ENCODE assay signal across 8 cellular contexts in the genomic region with DNA sequence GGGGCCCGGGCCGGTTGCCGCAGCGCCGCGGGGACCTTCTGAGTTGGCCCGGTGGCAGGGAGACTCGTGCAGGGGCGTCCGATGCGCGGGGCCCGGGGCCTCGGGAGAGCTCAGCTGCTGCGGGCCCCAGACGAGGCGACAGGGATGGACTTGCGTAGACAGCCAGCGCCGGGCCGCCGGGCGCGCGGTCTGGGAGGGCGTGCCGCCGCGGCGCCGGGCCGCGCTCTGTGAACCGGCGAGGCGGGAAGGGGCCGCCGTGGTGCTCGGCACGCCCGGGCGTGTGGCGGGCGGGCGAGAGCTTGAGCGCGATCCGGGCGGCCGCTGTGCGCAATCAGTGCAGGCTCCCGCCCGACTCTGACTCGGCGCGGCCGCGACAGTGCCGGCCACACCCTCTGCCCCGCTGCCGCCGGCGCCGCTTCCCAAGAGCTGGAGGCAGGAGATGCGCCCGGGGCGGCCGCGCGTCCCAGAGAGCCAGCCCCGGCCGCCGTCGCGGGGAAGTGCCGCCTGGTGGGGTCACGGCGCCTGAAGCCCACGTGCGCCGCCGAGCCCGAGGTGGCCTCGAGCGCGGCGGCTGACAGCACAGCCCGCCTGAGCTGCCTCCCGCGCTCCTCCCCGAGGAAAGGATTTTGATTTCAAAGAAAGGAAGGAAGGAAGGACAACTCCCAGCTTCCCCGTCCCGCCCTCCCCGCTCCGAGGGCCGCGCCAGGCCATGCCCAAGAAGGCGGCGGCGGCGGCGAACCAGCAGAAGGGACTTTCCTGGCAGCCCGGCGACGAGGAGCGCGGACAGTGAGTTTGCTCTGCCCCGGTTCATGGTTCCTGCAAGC. TPM values are rescaled to one million over a fixed set of nuclear protein-coding genes. Genes with fewer than 3 reads are reported as not detected.
DNase-seq lines count a peak whose midpoint lies in the region; ATAC-seq and TF ChIP-seq lines count a peak whose summit lies in the region.

No MANE protein-coding gene starts in this region.

- H3K36me3 ChIP-seq in ovary, result no peaks in the 10 kb centered on the region

- TF ChIP-seq POLR2A in ovary (IDR thresholded peaks at IDR 0.05), result peak; percentile 32

- peak; percentile 31 for ATAC-seq in GM18867 (IDR thresholded peaks at IDR 0.05; ENCODE audit: unreplicated experiment)
- ATAC-seq in HG03064 (IDR thresholded peaks at IDR 0.05; ENCODE audit: low read depth, unreplicated experiment), result peak; percentile 35
- ATAC-seq in Right ventricle myocardium inferior, result peak; percentile 55

- WGBS in ovary, 3 donors, result 0% methylated on average over 3 to 106 of the region's 108 CpGs

- H3K27ac ChIP-seq in ovary, result peak overlapping the region; percentile 93 to 96

- no peaks in the 10 kb centered on the region for H3K9me3 ChIP-seq in ovary

- peaks cover 10% of the 10 kb centered on the region for H3K4me1 ChIP-seq in ovary (ENCODE audit: insufficient read depth)

- no peak for TF ChIP-seq CTCF in AG10803 (conservative IDR thresholded peaks at IDR 0.05; ENCODE audit: low read length)
- TF ChIP-seq CTCF in ovary (IDR thresholded peaks at IDR 0.05), result no peak

- H3K27me3 ChIP-seq in ovary, result no peaks in the 10 kb centered on the region

- H3K4me3 ChIP-seq in AG10803 (ENCODE audit: low read length) (peak overlapping the region; percentile 86), ovary (peak overlapping the region; percentile 59)

- intact Hi-C loops in Right ventricle myocardium inferior (cut with DNase I) (no loop called here), ovary (cut with DNase I) (no loop called here)

- TF ChIP-seq EP300 in ovary (IDR thresholded peaks at IDR 0.05), result no peak

- DNase-seq in AG10803 (ENCODE audit: low read depth) (peak; percentile 53), RPMI7951 (ENCODE audit: low read depth) (peak; percentile 74), Right ventricle myocardium inferior (ENCODE audit: missing footprints) (peak; percentile 85), ovary (peak; percentile 36 to 70 (median 52)), putamen (ENCODE audit: low spot score) (no peak)
- peak; percentile 46 for DNase-seq in activated naive CD4-positive, alpha-beta T cell treated with anti-CD3 and anti-CD28 coated beads, Interleukin-2, amount 50 U/mL, for 16 hours

RNA-seq across cellular contexts. Expression of a gene that starts 0.7 kb away (rescaled TPM):
- 7.0 and 10.4 TPM in 2 replicates for total RNA-seq in RPMI7951 (2014; rRNA removed; shearing (Covaris generic))
- total RNA-seq in Right ventricle myocardium inferior, result 7.1 TPM
- total RNA-seq in ovary, result 10 to 100 TPM in 5 of 7 donors, 1 to 10 TPM in 2; 8.6 to 15.2 (median 10.4) TPM
- polyA plus RNA-seq in ovary, result 1 to 10 TPM; 4.2 to 4.8 TPM

RNA-seq across cellular contexts. Expression of a gene that starts 11.8 kb away (rescaled TPM):
- 30.2 and 33.0 TPM in 2 replicates for total RNA-seq in RPMI7951 (2014; rRNA removed; shearing (Covaris generic))
- total RNA-seq in Right ventricle myocardium inferior (14.0 TPM), ovary (10 to 100 TPM; 20.7 to 34.2 (median 29.3) TPM)
- 10 to 100 TPM; 18.0 to 34.8 TPM for polyA plus RNA-seq in ovary
